In genomic region chr4:7342581-7343352, GRCh38 we compare ENCODE assay signal across 16 cellular contexts.
"Had no signal": no experiment of that assay in that cellular context is flagged by ENCODE, and none has a peak within 500 bp of the region (broad histone marks: within the 10 kb centered on the region; RNA-seq: fewer than 3 reads in every experiment).

No MANE protein-coding gene starts in this region.

- H3K27me3 ChIP-seq: ascending aorta, breast epithelium, esophagus squamous epithelium, thyroid gland, uterus had no signal

- DNase-seq: activated B cell treated with CpG ODN at 0.5 μM for 24 hours; activated CD4-positive, alpha-beta T cell treated with anti-CD3 and anti-CD28 coated beads, Interleukin-2, amount 10 ng/mL, durations not matched to agents 24 days and 14 days; effector CD4-positive, alpha-beta T cell; esophagus squamous epithelium; mesendoderm; natural killer cell; occipital lobe; stimulated activated CD4-positive, alpha-beta T cell treated with anti-CD3 and anti-CD28 coated beads, Interleukin-12 subunit alpha, Interleukin-12 subunit beta, amount 100 ng/mL, for 4 hours; stimulated activated CD4-positive, alpha-beta T cell treated with anti-CD3 and anti-CD28 coated beads, Interleukin-2, amount 100 ng/mL, for 24 hours; SW 1271; thyroid gland; uterus had no signal

- H3K4me1 ChIP-seq: ascending aorta, breast epithelium, prostate gland, thyroid gland, uterus had no signal

- H3K36me3 ChIP-seq: ascending aorta, breast epithelium, esophagus squamous epithelium, prostate gland, thyroid gland, uterus had no signal

- H3K9me3 ChIP-seq: prostate gland, thyroid gland had no signal

- H3K4me3 ChIP-seq: ascending aorta, breast epithelium, coronary artery, esophagus squamous epithelium, prostate gland, thyroid gland, uterus had no signal

- ATAC-seq: natural killer cell had no signal

- H3K27ac ChIP-seq: ascending aorta, breast epithelium, coronary artery, esophagus squamous epithelium, prostate gland, thyroid gland, uterus had no signal
